10 cellular contexts compared by ENCODE assay signal in genomic region chr1:185281245-185281644, GRCh38. TPM values are rescaled to one million over a fixed set of nuclear protein-coding genes. Genes with fewer than 3 reads are reported as not detected.
DNase-seq lines count a peak whose midpoint lies in the region; ATAC-seq and TF ChIP-seq lines count a peak whose summit lies in the region.
"Had no signal": no experiment of that assay in that cellular context is flagged by ENCODE, and none has a peak within 500 bp of the region (broad histone marks: within the 10 kb centered on the region; RNA-seq: fewer than 3 reads in every experiment).

No MANE protein-coding gene starts in this region.

- no peaks in the 10 kb centered on the region for H3K27me3 Mint-ChIP-seq in mesothelial cell of epicardium (ENCODE audit: low read depth)

- peaks cover 51% of the 10 kb centered on the region for H3K36me3 Mint-ChIP-seq in mesothelial cell of epicardium

- no peak overlapping the region for H3K27ac Mint-ChIP-seq in mesothelial cell of epicardium

- no peak overlapping the region for H3K4me3 Mint-ChIP-seq in mesothelial cell of epicardium

- no peak for TF ChIP-seq CTCF in mesothelial cell of epicardium (IDR thresholded peaks at IDR 0.05; ENCODE audit: unreplicated experiment)

- peaks cover 41% of the 10 kb centered on the region for H3K9me3 Mint-ChIP-seq in mesothelial cell of epicardium

- intact Hi-C loops in cardiac septum (cut with DNase I): no loop called here

- peaks cover 11% of the 10 kb centered on the region for H3K4me1 Mint-ChIP-seq in mesothelial cell of epicardium

- ATAC-seq in GM18858 (IDR thresholded peaks at IDR 0.05; ENCODE audit: unreplicated experiment) (peak; percentile 80), GM21619 (IDR thresholded peaks at IDR 0.05; ENCODE audit: unreplicated experiment) (peak; percentile 98), HG03520 (IDR thresholded peaks at IDR 0.05; ENCODE audit: unreplicated experiment) (peak; percentile 83), left lobe of liver (no peak)

- peak; percentile 7 for DNase-seq in effector CD4-positive, alpha-beta T cell
- no peak for DNase-seq in stimulated activated CD4-positive, alpha-beta T cell treated with anti-CD3 and anti-CD28 coated beads, Interleukin-1b, Interleukin-23, amount 100 ng/mL, for 48 hours
- DNase-seq in mesothelial cell of epicardium (ENCODE audit: low spot score in 2 of 2, unreplicated experiment in 2 of 2) (no peak), cardiac septum (ENCODE audit: low spot score) (no peak), left lobe of liver (ENCODE audit: low spot score) (no peak)
- DNase-seq: Karpas-422, upper lobe of left lung had no signal

RNA-seq across cellular contexts. Expression of gene IVNS1ABP, which starts 35.8 kb away (rescaled TPM):
- total RNA-seq in mesothelial cell of epicardium: 162 to 167 TPM (median 166 TPM) in 3 replicates
- total RNA-seq in cardiac septum: 116 TPM
- 23.7 TPM for total RNA-seq in left lobe of liver
